ENCODE assay signal across 16 cellular contexts in genomic region chr4:37749398-37749988, GRCh38.
DNase-seq lines count a peak whose midpoint lies in the region; ATAC-seq and TF ChIP-seq lines count a peak whose summit lies in the region.
"Had no signal": no experiment of that assay in that cellular context is flagged by ENCODE, and none has a peak within 500 bp of the region (broad histone marks: within the 10 kb centered on the region; RNA-seq: fewer than 3 reads in every experiment).

No MANE protein-coding gene starts in this region.

- peaks cover 11% of the 10 kb centered on the region for H3K27me3 Mint-ChIP-seq in activated T-helper 2 cell treated with anti-CD3 and anti-CD28 coated beads, Interferon-gamma antibody, Interleukin-2, Interleukin-4, amounts not matched to agents 10 μg/mL and 5 μg/mL and 100 μg/mL, durations not matched to agents 14 hours and 24 hours and 36 hours (ENCODE audit: low read depth)

- H3K4me2 ChIP-seq in Karpas-422 (ENCODE audit: low read depth, low read length, poor library complexity, severe bottlenecking): no peak overlapping the region

- no peak overlapping the region for H3K4me3 Mint-ChIP-seq in activated T-helper 2 cell treated with anti-CD3 and anti-CD28 coated beads, Interferon-gamma antibody, Interleukin-2, Interleukin-4, amounts not matched to agents 10 μg/mL and 5 μg/mL and 100 μg/mL, durations not matched to agents 14 hours and 24 hours and 36 hours (ENCODE audit: low read depth)
- H3K4me3 Mint-ChIP-seq: CD8-positive, alpha-beta T cell; WTC11 had no signal

- no peaks in the 10 kb centered on the region for H3K9me2 ChIP-seq in Karpas-422 (replicated peaks; ENCODE audit: insufficient read depth, low read length)

- H3K27me3 ChIP-seq in Karpas-422 (ENCODE audit: low read length): no peaks in the 10 kb centered on the region
- H3K27me3 ChIP-seq in lower lobe of right lung (ENCODE audit: low read depth): no peaks in the 10 kb centered on the region
- H3K27me3 ChIP-seq: thyroid gland had no signal

- H3K27ac Mint-ChIP-seq in activated T-helper 2 cell treated with anti-CD3 and anti-CD28 coated beads, Interferon-gamma antibody, Interleukin-2, Interleukin-4, amounts not matched to agents 10 μg/mL and 5 μg/mL and 100 μg/mL, durations not matched to agents 14 hours and 24 hours and 36 hours: no peak overlapping the region
- H3K27ac Mint-ChIP-seq: CD8-positive, alpha-beta T cell; WTC11 had no signal

- no peak overlapping the region for H2AFZ ChIP-seq in Karpas-422 (ENCODE audit: low read length)

- H3K4me1 ChIP-seq in Karpas-422 (ENCODE audit: low read length) (peaks cover 6% of the 10 kb centered on the region), lower lobe of right lung (no peaks in the 10 kb centered on the region)
- H3K4me1 ChIP-seq: thyroid gland had no signal

- H3K36me3 ChIP-seq in Karpas-422 (ENCODE audit: insufficient read depth, low read length) (no peaks in the 10 kb centered on the region), lower lobe of right lung (no peaks in the 10 kb centered on the region)
- H3K36me3 ChIP-seq: thyroid gland had no signal

- H3K9me3 ChIP-seq in Karpas-422 (ENCODE audit: low read length) (no peaks in the 10 kb centered on the region), lower lobe of right lung (no peaks in the 10 kb centered on the region)
- H3K9me3 ChIP-seq: thyroid gland had no signal

- H3K9ac ChIP-seq in Karpas-422 (ENCODE audit: low read length): no peak overlapping the region

- intact Hi-C loops in lower lobe of right lung (cut with DNase I): no loop called here
- intact Hi-C loops in activated T-helper 2 cell treated with anti-CD3 and anti-CD28 coated beads, Interferon-gamma antibody, Interleukin-2, Interleukin-4, amounts not matched to agents 10 μg/mL and 5 μg/mL and 100 μg/mL, durations not matched to agents 14 hours and 24 hours and 36 hours (cut with micrococcal nuclease): no loop called here

- H3K36me3 Mint-ChIP-seq in activated T-helper 2 cell treated with anti-CD3 and anti-CD28 coated beads, Interferon-gamma antibody, Interleukin-2, Interleukin-4, amounts not matched to agents 10 μg/mL and 5 μg/mL and 100 μg/mL, durations not matched to agents 14 hours and 24 hours and 36 hours (ENCODE audit: low read depth): no peaks in the 10 kb centered on the region
- H3K36me3 Mint-ChIP-seq: CD8-positive, alpha-beta T cell; WTC11 had no signal

- H3K27ac ChIP-seq in Karpas-422 (ENCODE audit: low read length) (no peak overlapping the region), lower lobe of right lung (peak overlapping the region; percentile 14)
- H3K27ac ChIP-seq: thyroid gland had no signal

- peaks cover 4% of the 10 kb centered on the region for H3K9me3 Mint-ChIP-seq in activated T-helper 2 cell treated with anti-CD3 and anti-CD28 coated beads, Interferon-gamma antibody, Interleukin-2, Interleukin-4, amounts not matched to agents 10 μg/mL and 5 μg/mL and 100 μg/mL, durations not matched to agents 14 hours and 24 hours and 36 hours
- H3K9me3 Mint-ChIP-seq: WTC11 had no signal

- no peaks in the 10 kb centered on the region for H3K79me2 ChIP-seq in Karpas-422 (ENCODE audit: low read length)

- H3K4me1 Mint-ChIP-seq in activated T-helper 2 cell treated with anti-CD3 and anti-CD28 coated beads, Interferon-gamma antibody, Interleukin-2, Interleukin-4, amounts not matched to agents 10 μg/mL and 5 μg/mL and 100 μg/mL, durations not matched to agents 14 hours and 24 hours and 36 hours (ENCODE audit: low read depth): peaks cover 10% of the 10 kb centered on the region
- H3K4me1 Mint-ChIP-seq: WTC11 had no signal

- DNase-seq in Karpas-422 (peak; percentile 59), lower lobe of right lung (no peak), NCI-H128 (lab: John Stamatoyannopoulos, UW; ENCODE audit: unreplicated experiment) (no peak), T-helper 2 cell (no peak), D341Med (ENCODE audit: low spot score) (no peak)
- no peak for DNase-seq in activated T-helper 2 cell treated with anti-CD3 and anti-CD28 coated beads, Interferon-gamma antibody, Interleukin-2, Interleukin-4, amounts not matched to agents 10 μg/mL and 5 μg/mL and 100 μg/mL, durations not matched to agents 14 hours and 24 hours and 36 hours (ENCODE audit: low spot score)
- DNase-seq: aorta; CD8-positive, alpha-beta T cell; NCI-H524 treated with DMSO at 0.1 percent for 48 hours; nucleus accumbens; SHP77; thyroid gland had no signal

- TF ChIP-seq CTCF in lower lobe of right lung (IDR thresholded peaks at IDR 0.05): no peak

- no peaks in the 10 kb centered on the region for H4K20me1 ChIP-seq in Karpas-422 (ENCODE audit: insufficient read depth, low read depth, low read length)

- ATAC-seq in GM18517 (IDR thresholded peaks at IDR 0.05; ENCODE audit: unreplicated experiment) (peak; percentile 63), HG02852 (IDR thresholded peaks at IDR 0.05; ENCODE audit: unreplicated experiment) (peak; percentile 79), lower lobe of right lung (no peak)
- ATAC-seq: CD8-positive, alpha-beta T cell; HCT116; WTC11 had no signal

- no peak overlapping the region for H3K4me3 ChIP-seq in Karpas-422 (ENCODE audit: low read length)
- H3K4me3 ChIP-seq in lower lobe of right lung: no peak overlapping the region
- H3K4me3 ChIP-seq: thyroid gland had no signal

Comparison
In these comparisons a context has a peak if more than half of its experiments do, and no peak if none do; other contexts are left out.
1. ATAC-seq: peak in GM18517 (single experiment) and HG02852 (single experiment); none in lower lobe of right lung (0 of 2).